In genomic region chr4:101101072-101101471, GRCh38 we compare ENCODE assay signal across 18 cellular contexts.
"Had no signal": no experiment of that assay in that cellular context is flagged by ENCODE, and none has a peak within 500 bp of the region (broad histone marks: within the 10 kb centered on the region; RNA-seq: fewer than 3 reads in every experiment).

No MANE protein-coding gene starts in this region.

- H3K9me3 ChIP-seq: esophagus muscularis mucosa, heart right ventricle, sigmoid colon, spleen, thyroid gland had no signal

- H3K9me3 Mint-ChIP-seq: activated T-helper 1 cell treated with anti-CD3 and anti-CD28 coated beads, Interleukin-12 subunit alpha, Interleukin-12 subunit beta, Interleukin-2, Interleukin-4 antibody, amounts not matched to agents 30 ng/mL and 10 ng/mL and 1 ng/mL, durations not matched to agents 14 hours and 24 hours and 36 hours; immature natural killer cell; nephron; stimulated activated naive B cell treated with anti-CD40 and anti-IgM and Interleukin-4, amounts not matched to agents 10 μg/mL and 1 μg/mL and 100 μg/mL, for 72 hours; T-helper 2 cell treated with Interferon-gamma antibody and Interleukin-4, amounts not matched to agents 5 μg/mL and 100 μg/mL, for 36 hours had no signal

- H3K36me3 ChIP-seq: esophagus muscularis mucosa, sigmoid colon, thyroid gland had no signal

- H3K27me3 Mint-ChIP-seq: activated naive CD8-positive, alpha-beta T cell; stimulated activated naive B cell treated with anti-CD40 and anti-IgM and Interleukin-4, amounts not matched to agents 10 μg/mL and 1 μg/mL and 100 μg/mL, for 72 hours had no signal

- H3K27me3 ChIP-seq: esophagus muscularis mucosa, heart right ventricle, sigmoid colon, spleen, thyroid gland had no signal

- H3K4me3 Mint-ChIP-seq: activated naive CD8-positive, alpha-beta T cell; activated T-helper 1 cell treated with anti-CD3 and anti-CD28 coated beads, Interleukin-12 subunit alpha, Interleukin-12 subunit beta, Interleukin-2, Interleukin-4 antibody, amounts not matched to agents 30 ng/mL and 10 ng/mL and 1 ng/mL, durations not matched to agents 14 hours and 24 hours and 36 hours; immature natural killer cell; nephron; stimulated activated naive B cell treated with anti-CD40 and anti-IgM and Interleukin-4, amounts not matched to agents 10 μg/mL and 1 μg/mL and 100 μg/mL, for 72 hours; T-helper 2 cell treated with Interferon-gamma antibody and Interleukin-4, amounts not matched to agents 5 μg/mL and 100 μg/mL, for 36 hours had no signal

- H3K27ac ChIP-seq: esophagus muscularis mucosa, sigmoid colon, spleen, thyroid gland had no signal

- H3K27ac Mint-ChIP-seq: activated naive CD8-positive, alpha-beta T cell; activated T-helper 1 cell treated with anti-CD3 and anti-CD28 coated beads, Interleukin-12 subunit alpha, Interleukin-12 subunit beta, Interleukin-2, Interleukin-4 antibody, amounts not matched to agents 30 ng/mL and 10 ng/mL and 1 ng/mL, durations not matched to agents 14 hours and 24 hours and 36 hours; immature natural killer cell; stimulated activated naive B cell treated with anti-CD40 and anti-IgM and Interleukin-4, amounts not matched to agents 10 μg/mL and 1 μg/mL and 100 μg/mL, for 72 hours; T-helper 2 cell treated with Interferon-gamma antibody and Interleukin-4, amounts not matched to agents 5 μg/mL and 100 μg/mL, for 36 hours had no signal

- ATAC-seq: heart right ventricle; left cardiac atrium; stimulated activated naive B cell treated with anti-CD40 and anti-IgM and Interleukin-4, amounts not matched to agents 10 μg/mL and 1 μg/mL and 100 μg/mL, for 72 hours had no signal

- H3K4me3 ChIP-seq: esophagus muscularis mucosa, heart right ventricle, lung, sigmoid colon, spleen, thyroid gland had no signal

- DNase-seq: activated CD4-positive, alpha-beta T cell treated with anti-CD3 and anti-CD28 coated beads, Interleukin-2, amount 50 U/mL, for 4 hours; activated gamma-delta T cell treated with Interleukin-2 at 50 U/mL for 16 hours; activated T-cell treated with anti-CD3 and anti-CD28 coated beads for 4 hours; effector CD4-positive, alpha-beta T cell; heart right ventricle; immature natural killer cell; left cardiac atrium; midbrain; sigmoid colon; spleen; stimulated activated naive B cell treated with anti-CD40 and anti-IgM and Interleukin-4, amounts not matched to agents 10 μg/mL and 1 μg/mL and 100 μg/mL, for 72 hours; thyroid gland had no signal
